28 cellular contexts compared by ENCODE assay signal in genomic region chr5:142199388-142199787, GRCh38.
"Had no signal": no experiment of that assay in that cellular context is flagged by ENCODE, and none has a peak within 500 bp of the region (broad histone marks: within the 10 kb centered on the region; RNA-seq: fewer than 3 reads in every experiment).

No MANE protein-coding gene starts in this region.

- H3K27me3 ChIP-seq: colonic mucosa, dorsolateral prefrontal cortex, esophagus muscularis mucosa, esophagus squamous epithelium, foreskin keratinocyte, gastrocnemius medialis, gastroesophageal sphincter, heart left ventricle, heart right ventricle had no signal

- ATAC-seq: effector memory CD8-positive, alpha-beta T cell; esophagus mucosa; foreskin keratinocyte; gastrocnemius medialis; gastroesophageal sphincter; heart left ventricle; heart right ventricle had no signal

- H3K27ac Mint-ChIP-seq: dendritic cell treated with granulocyte-macrophage colony-stimulating factor and Interleukin-4, amounts not matched to agents 40 ng/mL and 50 ng/mL, for 4 days; effector memory CD8-positive, alpha-beta T cell; endodermal cell had no signal

- H3K4me3 Mint-ChIP-seq: dendritic cell treated with granulocyte-macrophage colony-stimulating factor and Interleukin-4, amounts not matched to agents 40 ng/mL and 50 ng/mL, for 4 days; effector memory CD8-positive, alpha-beta T cell; endodermal cell had no signal

- H3K27me3 Mint-ChIP-seq: effector memory CD8-positive, alpha-beta T cell had no signal

- DNase-seq: colonic mucosa; cortex of kidney; dermis blood vessel endothelial cell; dorsolateral prefrontal cortex; effector CD4-positive, alpha-beta T cell; effector CD8-positive, alpha-beta T cell; effector memory CD4-positive, alpha-beta T cell; effector memory CD8-positive, alpha-beta T cell; endodermal cell; erythroblast; esophagus squamous epithelium; foreskin fibroblast; foreskin keratinocyte; foreskin melanocyte; gastrocnemius medialis; glutamatergic neuron; head of caudate nucleus; heart left ventricle; heart right ventricle had no signal

- H3K36me3 ChIP-seq: colonic mucosa, esophagus muscularis mucosa, esophagus squamous epithelium, gastrocnemius medialis, gastroesophageal sphincter, heart left ventricle, heart right ventricle had no signal

- H3K9me3 ChIP-seq: colonic mucosa, esophagus muscularis mucosa, esophagus squamous epithelium, gastrocnemius medialis, gastroesophageal sphincter, heart left ventricle, heart right ventricle had no signal

- H3K4me1 ChIP-seq: colonic mucosa, esophagus muscularis mucosa, esophagus squamous epithelium, gastrocnemius medialis, gastroesophageal sphincter, heart left ventricle, heart right ventricle had no signal

- H3K27ac ChIP-seq: colonic mucosa, coronary artery, dorsolateral prefrontal cortex, epithelial cell of prostate, esophagus muscularis mucosa, esophagus squamous epithelium, foreskin keratinocyte, gastrocnemius medialis, gastroesophageal sphincter, heart left ventricle, heart right ventricle had no signal

- H3K9me3 Mint-ChIP-seq: dendritic cell treated with granulocyte-macrophage colony-stimulating factor and Interleukin-4, amounts not matched to agents 40 ng/mL and 50 ng/mL, for 4 days; effector memory CD8-positive, alpha-beta T cell; endodermal cell had no signal

- FAIRE-seq: colon, endometrium, frontal cortex had no signal

- H3K4me3 ChIP-seq: colonic mucosa, coronary artery, dorsolateral prefrontal cortex, esophagus muscularis mucosa, esophagus squamous epithelium, gastrocnemius medialis, gastroesophageal sphincter, heart left ventricle, heart right ventricle had no signal
